In genomic region chr3:149551500-149551899, GRCh38 we compare ENCODE assay signal across 16 cellular contexts.
"Had no signal": no experiment of that assay in that cellular context is flagged by ENCODE, and none has a peak within 500 bp of the region (broad histone marks: within the 10 kb centered on the region; RNA-seq: fewer than 3 reads in every experiment).

No MANE protein-coding gene starts in this region.

- H3K4me1 Mint-ChIP-seq: stimulated activated naive CD8-positive, alpha-beta T cell treated with anti-CD3 and anti-CD28 coated beads, Interleukin-15, amount 100 ng/mL, for 72 hours had no signal

- H3K27me3 ChIP-seq: esophagus squamous epithelium, testis had no signal

- H3K4me3 Mint-ChIP-seq: activated T-cell treated with anti-CD3 and anti-CD28 coated beads, Interleukin-2, amount 50 U/mL, for 72 hours; effector memory CD8-positive, alpha-beta T cell; nephron progenitor cell; stimulated activated naive CD8-positive, alpha-beta T cell treated with anti-CD3 and anti-CD28 coated beads, Interleukin-15, amount 100 ng/mL, for 72 hours; T-helper 2 cell treated with Interferon-gamma antibody and Interleukin-4, amounts not matched to agents 5 μg/mL and 100 μg/mL, for 36 hours had no signal

- ATAC-seq: activated T-cell treated with anti-CD3 and anti-CD28 coated beads, Interleukin-2, amount 50 U/mL, for 72 hours; effector memory CD8-positive, alpha-beta T cell; right cardiac atrium; stimulated activated naive CD8-positive, alpha-beta T cell treated with anti-CD3 and anti-CD28 coated beads, Interleukin-15, amount 100 ng/mL, for 72 hours had no signal

- H3K9me3 Mint-ChIP-seq: activated T-cell treated with anti-CD3 and anti-CD28 coated beads, Interleukin-2, amount 50 U/mL, for 72 hours; effector memory CD8-positive, alpha-beta T cell; nephron progenitor cell; stimulated activated naive CD8-positive, alpha-beta T cell treated with anti-CD3 and anti-CD28 coated beads, Interleukin-15, amount 100 ng/mL, for 72 hours; T-helper 2 cell treated with Interferon-gamma antibody and Interleukin-4, amounts not matched to agents 5 μg/mL and 100 μg/mL, for 36 hours had no signal

- DNase-seq: activated CD4-positive, alpha-beta T cell treated with anti-CD3 and anti-CD28 coated beads, Interleukin-2, amount 50 U/mL, for 4 hours; activated effector memory CD4-positive, alpha-beta T cell treated with anti-CD3 and anti-CD28 coated beads, Interleukin-2, amount 50 U/mL, for 16 hours; activated naive CD4-positive, alpha-beta T cell treated with anti-CD3 and anti-CD28 coated beads, Interleukin-2, amount 50 U/mL, for 16 hours; activated T-cell treated with anti-CD3 and anti-CD28 coated beads, Interleukin-2, amount 50 U/mL, for 72 hours; dermis blood vessel endothelial cell; effector memory CD8-positive, alpha-beta T cell; esophagus squamous epithelium; nephron progenitor cell; right cardiac atrium; stimulated activated CD4-positive, alpha-beta T cell treated with anti-CD3 and anti-CD28 coated beads, Interleukin-15, amount 100 ng/mL, for 24 hours; stimulated activated CD4-positive, alpha-beta T cell treated with anti-CD3 and anti-CD28 coated beads, Interleukin-2, amount 100 ng/mL, for 48 hours; stimulated activated naive CD8-positive, alpha-beta T cell treated with anti-CD3 and anti-CD28 coated beads, Interleukin-15, amount 100 ng/mL, for 72 hours; testis had no signal

- H3K27ac Mint-ChIP-seq: activated T-cell treated with anti-CD3 and anti-CD28 coated beads, Interleukin-2, amount 50 U/mL, for 72 hours; effector memory CD8-positive, alpha-beta T cell; nephron progenitor cell; stimulated activated naive CD8-positive, alpha-beta T cell treated with anti-CD3 and anti-CD28 coated beads, Interleukin-15, amount 100 ng/mL, for 72 hours; T-helper 2 cell treated with Interferon-gamma antibody and Interleukin-4, amounts not matched to agents 5 μg/mL and 100 μg/mL, for 36 hours had no signal

- H3K36me3 ChIP-seq: esophagus squamous epithelium, prostate gland had no signal

- H3K4me3 ChIP-seq: esophagus squamous epithelium, prostate gland, skin epidermis, testis had no signal

- H3K27me3 Mint-ChIP-seq: stimulated activated naive CD8-positive, alpha-beta T cell treated with anti-CD3 and anti-CD28 coated beads, Interleukin-15, amount 100 ng/mL, for 72 hours had no signal

- H3K27ac ChIP-seq: prostate gland, testis had no signal

- H3K9me3 ChIP-seq: esophagus squamous epithelium, prostate gland, testis had no signal
